Comparison of ENCODE assay signal across 2 cellular contexts in genomic region chr7:98802781-98803110, GRCh38.
TF ChIP-seq lines count a peak whose summit lies in the region.

No MANE protein-coding gene starts in this region.

TF ChIP-seq in neural cell, 6 proteins besides CTCF, POLR2A, EP300 and RAD21 (continued from another document):
- TF ChIP-seq REST (IDR thresholded peaks at IDR 0.05; ENCODE audit: borderline replicate concordance) (no peak), POLR2AphosphoS5 (IDR thresholded peaks at IDR 0.05) (no peak), MXI1 (conservative IDR thresholded peaks at IDR 0.05; ENCODE audit: poor library complexity, severe bottlenecking) (no peak), TAF1 (IDR thresholded peaks at IDR 0.05; ENCODE audit: low read depth) (no peak), EZH2 (IDR thresholded peaks at IDR 0.05; ENCODE audit: borderline replicate concordance, insufficient read depth, low read length, poor library complexity, severe bottlenecking) (no peak)

TF ChIP-seq in GM23338, 12 proteins besides CTCF, POLR2A, EP300 and RAD21 (continued from another document):
- TF ChIP-seq ETS1 (IDR thresholded peaks at IDR 0.05) = no peak
- TF ChIP-seq POLR2AphosphoS5 (IDR thresholded peaks at IDR 0.05; ENCODE audit: low read depth) = no peak
- no peak for TF ChIP-seq CREB1 (CRISPR knock-in tag; IDR thresholded peaks at IDR 0.05; ENCODE audit: low read depth)
- no peak for TF ChIP-seq STAT1 (IDR thresholded peaks at IDR 0.05; ENCODE audit: unreplicated experiment)
TF ChIP-seq in GM23338: peak in this region for 0.
